Comparison of ENCODE assay signal across 1 cellular context in genomic region chr5:134003957-134004625, GRCh38.
TF ChIP-seq lines count a peak whose summit lies in the region.

No MANE protein-coding gene starts in this region.

TF ChIP-seq in K562, 482 proteins besides CTCF, POLR2A, EP300 and RAD21 (continued from another document and continues in another):
- TF ChIP-seq RBM14 (IDR thresholded peaks at IDR 0.05; ENCODE audit: borderline replicate concordance, insufficient read depth, low read depth, low read length) (no peak), CCNT2 (IDR thresholded peaks at IDR 0.05; ENCODE audit: borderline replicate concordance, extremely low read depth, insufficient read length, low read depth, low read length) (peak; percentile 52), PHTF2 (CRISPR knock-in tag; IDR thresholded peaks at IDR 0.05) (no peak), PTTG1 (tag; IDR thresholded peaks at IDR 0.05; ENCODE audit: low read depth) (no peak), FOXO4 (CRISPR knock-in tag; IDR thresholded peaks at IDR 0.05) (no peak), CAMTA2 (CRISPR knock-in tag; conservative IDR thresholded peaks at IDR 0.05) (no peak), NFIC (IDR thresholded peaks at IDR 0.05) (no peak), CXXC5 (CRISPR knock-in tag; IDR thresholded peaks at IDR 0.05) (peak; percentile 19), ADNP (tag; IDR thresholded peaks at IDR 0.05) (no peak), CCAR2 (IDR thresholded peaks at IDR 0.05; ENCODE audit: low read depth, low read length) (no peak), CEBPZ (IDR thresholded peaks at IDR 0.05; ENCODE audit: borderline replicate concordance, low read depth, low read length) (no peak), ZNF592 (IDR thresholded peaks at IDR 0.05) (peak; percentile 43), MEIS2 (IDR thresholded peaks at IDR 0.05; ENCODE audit: partially characterized antibody) (no peak), CREM (IDR thresholded peaks at IDR 0.05; ENCODE audit: low read depth) (0 out of 2 replicates have a peak, but pooled peaks have one; percentile 3), PTBP1 (IDR thresholded peaks at IDR 0.05; ENCODE audit: low read depth, low read length) (no peak), ZNF764 (CRISPR knock-in tag; IDR thresholded peaks at IDR 0.05; ENCODE audit: low read depth) (no peak), FUS (optimal IDR thresholded peaks at IDR 0.05; ENCODE audit: low read depth, low read length) (no peak), HNRNPH1 (optimal IDR thresholded peaks at IDR 0.05; ENCODE audit: low read depth, low read length) (no peak), NR3C1 (CRISPR knock-in tag; IDR thresholded peaks at IDR 0.05) (peak; percentile 71; the same call in 1 of the 2 replicates), SMARCA5 (IDR thresholded peaks at IDR 0.05) (no peak), POU5F1 (IDR thresholded peaks at IDR 0.05; ENCODE audit: borderline replicate concordance, low read depth, low read length, partially characterized antibody) (no peak), MGA (IDR thresholded peaks at IDR 0.05) (no peak), DLX4 (CRISPR knock-in tag; IDR thresholded peaks at IDR 0.05) (no peak), MXD1 (CRISPR knock-in tag; IDR thresholded peaks at IDR 0.05; ENCODE audit: borderline replicate concordance, poor library complexity, severe bottlenecking) (no peak), CC2D1A (IDR thresholded peaks at IDR 0.05) (no peak), YY1 (IDR thresholded peaks at IDR 0.05; ENCODE audit: borderline replicate concordance in 1 of 3, control insufficient read depth in 1 of 3, extremely low read depth in 1 of 3, insufficient read depth in 3 of 3, insufficient read length in 1 of 3, insufficient replicate concordance in 2 of 3, low read depth in 1 of 3, low read length in 2 of 3) (no peak), SNIP1 (IDR thresholded peaks at IDR 0.05; ENCODE audit: low read depth) (no peak), NR2C1 (IDR thresholded peaks at IDR 0.05) (no peak), NR2C1 (tag; IDR thresholded peaks at IDR 0.05) (no peak), DIDO1 (tag; IDR thresholded peaks at IDR 0.05; ENCODE audit: low read depth) (no peak), ZBED1 (IDR thresholded peaks at IDR 0.05) (no peak), ZNF398 (CRISPR knock-in tag; IDR thresholded peaks at IDR 0.05) (no peak), ATF7 (IDR thresholded peaks at IDR 0.05) (no peak; the same call in 1 of the 2 replicates), ZNF140 (CRISPR knock-in tag; IDR thresholded peaks at IDR 0.05) (no peak), TAF1 (IDR thresholded peaks at IDR 0.05; ENCODE audit: control insufficient read depth, extremely low read depth, insufficient read depth, low read length, severe bottlenecking) (no peak), NFXL1 (CRISPR knock-in tag; IDR thresholded peaks at IDR 0.05) (no peak), DMBX1 (CRISPR knock-in tag; IDR thresholded peaks at IDR 0.05; ENCODE audit: borderline replicate concordance) (no peak), TCF7 (IDR thresholded peaks at IDR 0.05; ENCODE audit: borderline replicate concordance) (no peak), KDM5B (IDR thresholded peaks at IDR 0.05; ENCODE audit: insufficient replicate concordance, low read depth, low read length) (peak; percentile 26)
